ENCODE assay signal across 8 cellular contexts in genomic region chr1:13749543-13750307, GRCh38. TPM values are rescaled to one million over a fixed set of nuclear protein-coding genes. Genes with fewer than 3 reads are reported as not detected.
DNase-seq lines count a peak whose midpoint lies in the region; ATAC-seq and TF ChIP-seq lines count a peak whose summit lies in the region.

No MANE protein-coding gene starts in this region.

- H3K27me3 Mint-ChIP-seq in activated naive CD4-positive, alpha-beta T cell treated with anti-CD3 and anti-CD28 coated beads for 36 hours (ENCODE audit: low read depth), result no peaks in the 10 kb centered on the region

- intact Hi-C loops in activated naive CD4-positive, alpha-beta T cell treated with anti-CD3 and anti-CD28 coated beads for 36 hours (cut with micrococcal nuclease), result loop anchor here (1.0 to 5.0 kb wide), 4 partner anchors 8 to 49 kb away; partner anchors contain the start of gene PRDM2
- intact Hi-C loops in cardiac septum (cut with DNase I), result loop anchor here (2.0 to 5.0 kb wide), 2 partner anchors 43 to 49 kb away; partner anchors contain the start of gene PRDM2
- intact Hi-C loops in psoas muscle (cut with DNase I), result loop anchor here in 1 of 2 donors (5.0 kb wide), 1 partner anchor 47 kb away; the partner anchor contains the start of gene PRDM2

- peak; percentile 12 for ATAC-seq in HG02852 (IDR thresholded peaks at IDR 0.05; ENCODE audit: unreplicated experiment)
- peak; percentile 49 to 55 (median 52) for ATAC-seq in psoas muscle

- no peaks in the 10 kb centered on the region for H3K9me3 Mint-ChIP-seq in activated naive CD4-positive, alpha-beta T cell treated with anti-CD3 and anti-CD28 coated beads for 36 hours

- peaks cover 27% of the 10 kb centered on the region for H3K36me3 Mint-ChIP-seq in activated naive CD4-positive, alpha-beta T cell treated with anti-CD3 and anti-CD28 coated beads for 36 hours (ENCODE audit: low read depth)

- peak overlapping the region; percentile 98 for H3K4me3 Mint-ChIP-seq in activated naive CD4-positive, alpha-beta T cell treated with anti-CD3 and anti-CD28 coated beads for 36 hours

- DNase-seq in NCI-H1417 (lab: John Stamatoyannopoulos, UW) (peak; percentile 39 to 82 (median 72)), NCI-H1417 treated with DMSO at 0.1 percent for 48 hours (lab: John Stamatoyannopoulos, UW) (no peak), NOMO-1 treated with DMSO at 0.1 percent for 48 hours (lab: John Stamatoyannopoulos, UW; ENCODE audit: unreplicated experiment) (peak; percentile 47), cardiac septum (ENCODE audit: low spot score) (peak; percentile 89), psoas muscle (peak; percentile 79 to 87), NCI-H446 treated with DMSO at 0.1 percent for 48 hours (lab: John Stamatoyannopoulos, UW) (no peak)
- peak; percentile 57 for DNase-seq in activated naive CD4-positive, alpha-beta T cell treated with anti-CD3 and anti-CD28 coated beads for 36 hours

- peaks cover 0 to 6% of the 10 kb centered on the region in 2 donors for H3K36me3 ChIP-seq in psoas muscle (ENCODE audit: insufficient read depth in 1 of 2, low read depth in 1 of 2)

- H3K4me3 ChIP-seq in psoas muscle, result peak overlapping the region; percentile 92

- H3K27me3 ChIP-seq in psoas muscle (ENCODE audit: insufficient read depth in 3 of 3, low read length in 2 of 3), result no peaks in the 10 kb centered on the region

- no peak for TF ChIP-seq CTCF in psoas muscle (IDR thresholded peaks at IDR 0.05)

- no peaks in the 10 kb centered on the region for H3K9me3 ChIP-seq in psoas muscle

- CTCF ChIA-PET in activated naive CD4-positive, alpha-beta T cell treated with anti-CD3 and anti-CD28 coated beads for 36 hours (lab: Charles Lee), result no interaction called here

- H3K4me1 ChIP-seq in psoas muscle, result peaks cover 48% of the 10 kb centered on the region

- H3K27ac Mint-ChIP-seq in activated naive CD4-positive, alpha-beta T cell treated with anti-CD3 and anti-CD28 coated beads for 36 hours, result peak overlapping the region; percentile 95

- 0% methylated on average over 59 to 81 of the region's 81 CpGs for WGBS in psoas muscle, 3 donors

- peak overlapping the region; percentile 93 for H3K27ac ChIP-seq in psoas muscle

- peaks cover 52% of the 10 kb centered on the region for H3K4me1 Mint-ChIP-seq in activated naive CD4-positive, alpha-beta T cell treated with anti-CD3 and anti-CD28 coated beads for 36 hours (ENCODE audit: low read depth)

RNA-seq across cellular contexts. Expression of gene PRDM2, which starts 49.7 kb away (rescaled TPM):
- 10 to 100 TPM; 33.8 to 37.3 TPM for total RNA-seq in activated naive CD4-positive, alpha-beta T cell treated with anti-CD3 and anti-CD28 coated beads for 36 hours
- 44.5 TPM for total RNA-seq in cardiac septum
- 10 to 100 TPM; 29.4 to 84.3 (median 45.5) TPM for total RNA-seq in psoas muscle
- 10 to 100 TPM; 12.1 to 59.3 (median 24.8) TPM for polyA plus RNA-seq in psoas muscle

Comparison
In these comparisons a context has a peak if more than half of its experiments do, and no peak if none do; other contexts are left out.
1. DNase-seq: peak in NCI-H1417 (3 of 3), NOMO-1 treated with DMSO at 0.1 percent for 48 hours (single experiment), activated naive CD4-positive, alpha-beta T cell treated with anti-CD3 and anti-CD28 coated beads for 36 hours (single experiment), cardiac septum (single experiment) and psoas muscle (2 of 2); none in NCI-H1417 treated with DMSO at 0.1 percent for 48 hours (single experiment) and NCI-H446 treated with DMSO at 0.1 percent for 48 hours (single experiment).